Comparison of ENCODE assay signal across 8 cellular contexts in the genomic region with DNA sequence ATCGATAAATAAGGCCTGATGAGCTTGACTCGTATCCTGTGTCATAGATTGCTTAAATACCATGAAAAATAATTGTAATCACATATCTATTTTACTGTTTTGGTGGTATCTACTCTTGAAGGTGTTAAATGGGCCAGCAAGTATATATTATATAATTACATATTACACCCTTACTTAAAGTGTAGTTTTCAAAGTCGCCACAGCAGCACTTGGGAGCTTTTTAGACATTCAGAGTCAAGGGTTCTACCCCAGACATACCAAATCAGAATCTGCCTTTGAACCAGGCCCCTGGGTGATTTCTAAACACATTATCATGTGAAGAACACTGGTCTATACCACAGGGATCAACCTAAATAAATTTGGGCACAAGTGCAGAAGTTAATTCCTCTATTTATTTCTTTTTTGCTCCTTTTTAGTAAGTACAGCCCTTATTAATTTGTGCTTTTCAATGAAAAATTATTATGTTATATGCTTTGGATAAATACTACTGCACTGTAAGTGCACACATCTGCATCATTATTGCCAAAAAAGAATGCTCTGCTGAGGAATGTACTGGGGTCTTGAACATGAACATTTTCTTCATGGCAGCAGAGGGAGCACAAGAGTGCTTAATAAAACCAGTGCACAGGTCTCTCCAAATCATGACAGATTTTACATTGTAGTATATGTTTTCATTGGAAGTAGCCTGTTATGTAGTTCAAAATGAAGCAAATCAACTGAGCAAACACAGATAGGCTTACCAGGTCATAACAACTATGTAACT. TPM values are rescaled to one million over a fixed set of nuclear protein-coding genes. Genes with fewer than 3 reads are reported as not detected.
DNase-seq lines count a peak whose midpoint lies in the region; ATAC-seq, FAIRE-seq and TF ChIP-seq lines count a peak whose summit lies in the region.

No MANE protein-coding gene starts in this region.

- no peak for DNase-seq in activated naive CD4-positive, alpha-beta T cell treated with anti-CD3 and anti-CD28 coated beads, Interleukin-2, amount 10 ng/mL, durations not matched to agents 7 days and 5 days
- DNase-seq in activated naive CD4-positive, alpha-beta T cell treated with anti-CD3 and anti-CD28 coated beads, Interleukin-2, amount 50 U/mL, for 72 hours (ENCODE audit: low spot score in 2 of 2), result no peak
- DNase-seq in RPMI7951 (ENCODE audit: low read depth) (peak; percentile 73), esophagus muscularis mucosa (ENCODE audit: extremely low spot score) (no peak), type B pancreatic cell (ENCODE audit: extremely low spot score, unreplicated experiment) (no peak), GM13976 (ENCODE audit: low spot score) (no peak), GM19239 (ENCODE audit: insufficient read length, low spot score) (no peak)
- no peak for DNase-seq in stimulated activated CD4-positive, alpha-beta T cell treated with anti-CD3 and anti-CD28 coated beads, Interleukin-15, amount 100 ng/mL, for 24 hours

- no peak for TF ChIP-seq POLR2A in esophagus muscularis mucosa (IDR thresholded peaks at IDR 0.05; ENCODE audit: low read depth)

- FAIRE-seq in GM19239 (lab: Jason Lieb, UNC), result no peak

- TF ChIP-seq CTCF in esophagus muscularis mucosa (IDR thresholded peaks at IDR 0.05), result peak; percentile 31 to 56 (median 50)
- peak; percentile 68 for TF ChIP-seq CTCF in type B pancreatic cell (conservative IDR thresholded peaks at IDR 0.05)
- no peak for TF ChIP-seq CTCF in GM13976 (IDR thresholded peaks at IDR 0.05; ENCODE audit: borderline replicate concordance, control extremely low read depth, extremely low read depth, insufficient read depth, missing control alignments)

- H3K27me3 ChIP-seq in esophagus muscularis mucosa, result no peaks in the 10 kb centered on the region

- WGBS in esophagus muscularis mucosa, result 65% methylated on average over 3 of the region's 3 CpGs

- H3K27ac Mint-ChIP-seq in activated naive CD4-positive, alpha-beta T cell treated with anti-CD3 and anti-CD28 coated beads, Interleukin-2, amount 10 ng/mL, durations not matched to agents 7 days and 5 days, result peak overlapping the region; percentile 99
- no peak overlapping the region for H3K27ac Mint-ChIP-seq in activated naive CD4-positive, alpha-beta T cell treated with anti-CD3 and anti-CD28 coated beads, Interleukin-2, amount 50 U/mL, for 72 hours
- H3K27ac Mint-ChIP-seq in type B pancreatic cell, result no peak overlapping the region

- TF ChIP-seq EP300 in esophagus muscularis mucosa (IDR thresholded peaks at IDR 0.05), result no peak

- peak overlapping the region; percentile 50 for H3K4me3 Mint-ChIP-seq in activated naive CD4-positive, alpha-beta T cell treated with anti-CD3 and anti-CD28 coated beads, Interleukin-2, amount 10 ng/mL, durations not matched to agents 7 days and 5 days
- peak overlapping the region; percentile 62 for H3K4me3 Mint-ChIP-seq in type B pancreatic cell

- no peak overlapping the region for H3K4me3 ChIP-seq in esophagus muscularis mucosa

- no peaks in the 10 kb centered on the region for H3K9me3 Mint-ChIP-seq in activated naive CD4-positive, alpha-beta T cell treated with anti-CD3 and anti-CD28 coated beads, Interleukin-2, amount 10 ng/mL, durations not matched to agents 7 days and 5 days
- no peaks in the 10 kb centered on the region for H3K9me3 Mint-ChIP-seq in activated naive CD4-positive, alpha-beta T cell treated with anti-CD3 and anti-CD28 coated beads, Interleukin-2, amount 50 U/mL, for 72 hours
- H3K9me3 Mint-ChIP-seq in type B pancreatic cell, result no peaks in the 10 kb centered on the region

- no peak for ATAC-seq in activated naive CD4-positive, alpha-beta T cell treated with anti-CD3 and anti-CD28 coated beads, Interleukin-2, amount 50 U/mL, for 72 hours

- H3K36me3 ChIP-seq in esophagus muscularis mucosa, result no peaks in the 10 kb centered on the region

- H3K27me3 Mint-ChIP-seq in activated naive CD4-positive, alpha-beta T cell treated with anti-CD3 and anti-CD28 coated beads, Interleukin-2, amount 10 ng/mL, durations not matched to agents 7 days and 5 days, result no peaks in the 10 kb centered on the region
- no peaks in the 10 kb centered on the region for H3K27me3 Mint-ChIP-seq in type B pancreatic cell

- H3K4me1 Mint-ChIP-seq in activated naive CD4-positive, alpha-beta T cell treated with anti-CD3 and anti-CD28 coated beads, Interleukin-2, amount 10 ng/mL, durations not matched to agents 7 days and 5 days, result peaks cover 61% of the 10 kb centered on the region
- H3K4me1 Mint-ChIP-seq in type B pancreatic cell (ENCODE audit: unreplicated experiment), result peaks cover 45% of the 10 kb centered on the region

- H3K9me3 ChIP-seq in esophagus muscularis mucosa, result no peaks in the 10 kb centered on the region

- intact Hi-C loops in esophagus muscularis mucosa (cut with DNase I), result loop anchor here (5.0 kb wide), 1 partner anchor 432 kb away; no protein-coding TSS in a partner anchor

- H3K36me3 Mint-ChIP-seq in activated naive CD4-positive, alpha-beta T cell treated with anti-CD3 and anti-CD28 coated beads, Interleukin-2, amount 10 ng/mL, durations not matched to agents 7 days and 5 days, result peaks cover 13% of the 10 kb centered on the region
- H3K36me3 Mint-ChIP-seq in activated naive CD4-positive, alpha-beta T cell treated with anti-CD3 and anti-CD28 coated beads, Interleukin-2, amount 50 U/mL, for 72 hours, result peaks cover 9 to 10% of the 10 kb centered on the region in 2 donors
- H3K36me3 Mint-ChIP-seq in type B pancreatic cell, result no peaks in the 10 kb centered on the region

- CTCF ChIA-PET in activated naive CD4-positive, alpha-beta T cell treated with anti-CD3 and anti-CD28 coated beads, Interleukin-2, amount 10 ng/mL, durations not matched to agents 7 days and 5 days (lab: Charles Lee), result interaction anchor here (0.9 to 5.8 kb wide), 26 partner anchors 9 to 447 kb away, joined by 3 to 121 read pairs (median 6); no protein-coding TSS in a partner anchor

- in situ Hi-C loops in GM13976 (cut with MboI; ENCODE audit: low sequenced_read_pairs, unreplicated experiment), result loop anchor here (25.0 kb wide), 1 partner anchor 252 kb away; no protein-coding TSS in a partner anchor

- H3K4me1 ChIP-seq in esophagus muscularis mucosa, result peaks cover 20 to 49% (median 41%) of the 10 kb centered on the region in 4 donors

- H3K27ac ChIP-seq in esophagus muscularis mucosa (replicated peaks in 1 of 4), result peak overlapping the region in 3 of 4 donors; percentile 99 to 100 (median 99)

RNA-seq across cellular contexts. Expression of a gene that starts 3.1 kb away (rescaled TPM):
- 10 to 100 TPM; 21.6 to 25.4 TPM for total RNA-seq in activated naive CD4-positive, alpha-beta T cell treated with anti-CD3 and anti-CD28 coated beads, Interleukin-2, amount 50 U/mL, for 72 hours
- total RNA-seq in RPMI7951 (2014; rRNA removed; shearing (Covaris generic)), result 29.1 and 31.2 TPM in 2 replicates
- total RNA-seq in esophagus muscularis mucosa (10 to 100 TPM; 42.4 to 74.9 (median 52.1) TPM), type B pancreatic cell (ENCODE audit: low replicate concordance) (33.7 and 35.1 TPM in 2 replicates)
